ENCODE assay signal across 11 cellular contexts in the genomic region with DNA sequence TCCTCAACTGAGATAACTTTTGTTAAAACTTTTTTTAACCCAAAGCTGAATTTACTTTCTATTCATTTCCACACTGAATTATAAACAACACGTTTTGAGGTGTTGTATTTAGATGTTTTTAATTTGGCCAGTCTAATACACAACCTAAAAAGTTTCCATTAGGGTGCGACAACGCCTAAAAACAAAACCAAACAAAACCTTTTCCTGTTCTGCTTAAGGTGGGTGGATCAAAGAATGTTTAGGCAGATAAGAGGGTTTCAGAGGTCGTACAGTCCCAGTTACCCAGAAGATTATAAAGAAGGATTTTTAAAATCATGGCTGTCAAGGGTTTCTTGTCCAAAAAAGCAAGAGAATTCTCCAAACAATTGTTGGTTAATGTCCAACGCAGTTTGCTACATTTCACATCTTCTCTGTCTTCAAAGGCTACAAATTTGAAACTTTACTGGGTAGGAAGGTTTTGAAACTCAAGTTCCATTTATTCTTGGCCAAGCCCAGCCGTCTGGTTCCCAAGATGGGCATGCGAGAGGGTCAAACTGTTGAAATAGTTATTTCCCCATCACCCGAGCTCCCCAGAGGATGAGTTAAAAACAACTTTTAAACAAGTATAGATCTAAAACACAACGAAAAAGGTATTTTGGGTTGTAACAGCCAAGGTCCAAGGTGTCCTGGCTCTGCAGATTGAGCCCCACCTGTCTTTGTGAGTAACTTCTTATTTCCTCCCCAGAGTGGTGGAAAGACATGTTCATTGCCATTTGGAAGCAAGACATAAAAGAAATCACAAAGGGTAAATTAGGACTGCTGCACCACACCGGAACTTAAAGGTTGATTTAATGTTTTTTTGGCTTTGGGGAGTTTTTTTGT.
DNase-seq lines count a peak whose midpoint lies in the region; ATAC-seq, FAIRE-seq and TF ChIP-seq lines count a peak whose summit lies in the region.
"Had no signal": no experiment of that assay in that cellular context is flagged by ENCODE, and none has a peak within 500 bp of the region (broad histone marks: within the 10 kb centered on the region; RNA-seq: fewer than 3 reads in every experiment).

No MANE protein-coding gene starts in this region.

- no peaks in the 10 kb centered on the region for H3K9me3 ChIP-seq in K562 (replicated peaks; ENCODE audit: control insufficient read depth, insufficient read depth, low read depth, low read length)
- H3K9me3 ChIP-seq in suprapubic skin = no peaks in the 10 kb centered on the region

- no peak overlapping the region for H3K9ac ChIP-seq in K562 (ENCODE audit: insufficient read depth in 1 of 2, low read depth in 2 of 2, low read length in 2 of 2)

- H3K36me3 ChIP-seq in K562 (ENCODE audit: control insufficient read depth, insufficient read depth, low read length) (no peaks in the 10 kb centered on the region), suprapubic skin (no peaks in the 10 kb centered on the region)

- ATAC-seq in GM19023 (IDR thresholded peaks at IDR 0.05; ENCODE audit: unreplicated experiment) = peak; percentile 54
- no peak for ATAC-seq in K562
- ATAC-seq in HG03432 (IDR thresholded peaks at IDR 0.05; ENCODE audit: unreplicated experiment) = no peak

- peaks cover 0 to 8% of the 10 kb centered on the region in 2 experiments; a peak in 2 of 5 replicates for H3K27me3 ChIP-seq in K562 (ENCODE audit: control insufficient read depth in 2 of 2, insufficient read depth in 2 of 2, low read length in 2 of 2)
- H3K27me3 ChIP-seq in suprapubic skin = no peaks in the 10 kb centered on the region

- TF ChIP-seq EP300 in K562 (IDR thresholded peaks at IDR 0.05; ENCODE audit: low read length) (no peak), suprapubic skin (IDR thresholded peaks at IDR 0.05) (no peak)

- H3K4me2 ChIP-seq in K562 (ENCODE audit: insufficient read depth, low read length) = no peak overlapping the region

- FAIRE-seq in K562 (lab: Jason Lieb, UNC) = no peak
- FAIRE-seq: islet of Langerhans had no signal

- CTCF ChIA-PET in K562 (lab: Yijun Ruan, JAX; ENCODE audit: low intra/inter-chr PET ratio) = no interaction called here

- H3K4me1 ChIP-seq in K562 (replicated peaks in 1 of 2; ENCODE audit: control insufficient read depth in 2 of 2, insufficient read depth in 2 of 2, low read length in 2 of 2) = peaks cover 0 to 4% of the 10 kb centered on the region in 2 experiments; a peak in 2 of 5 replicates
- H3K4me1 ChIP-seq in suprapubic skin = peaks cover 4% of the 10 kb centered on the region

- intact Hi-C loops in K562 (cut with micrococcal nuclease) = no loop called here

- H4K20me1 ChIP-seq in K562 (replicated peaks; ENCODE audit: control insufficient read depth, insufficient read depth, low read length) = no peaks in the 10 kb centered on the region

- TF ChIP-seq POLR2A in NB4 (IDR thresholded peaks at IDR 0.05; ENCODE audit: extremely low read depth, insufficient read length) = no peak
- TF ChIP-seq POLR2A in K562 (conservative IDR thresholded peaks at IDR 0.05) = no peak
- no peak for TF ChIP-seq POLR2A in suprapubic skin (IDR thresholded peaks at IDR 0.05)

- POLR2A ChIA-PET in K562 (lab: Yijun Ruan, JAX) = no interaction called here

- H2AFZ ChIP-seq in K562 (ENCODE audit: low read depth, low read length) = no peak overlapping the region

- H3K4me3 ChIP-seq in GM12865 (ENCODE audit: low read depth, low read length) (no peak overlapping the region), NB4 (ENCODE audit: low read depth, low read length) (peak overlapping the region; percentile 3), K562 (no peak overlapping the region), suprapubic skin (no peak overlapping the region)

- no peaks in the 10 kb centered on the region for H3K79me2 ChIP-seq in K562 (ENCODE audit: control insufficient read depth, insufficient read depth, low read length)

- DNase-seq in GM12865 (ENCODE audit: low read depth) (peak; percentile 77), NB4 (ENCODE audit: low read depth) (peak; percentile 82), K562 (ENCODE audit: extremely low read depth in 1 of 4, low spot score in 3 of 4) (no peak), suprapubic skin (ENCODE audit: low spot score in 2 of 2) (no peak), pons (ENCODE audit: low spot score) (no peak), GM19240 (ENCODE audit: insufficient read length, low spot score) (no peak)
- DNase-seq: NCI-H1105 treated with DMSO at 0.1 percent for 48 hours, NCI-H526 had no signal

- no peak overlapping the region for H3K27ac ChIP-seq in K562 (ENCODE audit: extremely low read depth, low read depth, low read length)
- H3K27ac ChIP-seq in suprapubic skin = no peak overlapping the region

- in situ Hi-C loops in K562 (cut with MboI) = no loop called here

- 5% methylated on average over 10 of the region's 10 CpGs for WGBS in K562 (ENCODE audit: insufficient coverage, low coverage, missing lambda C conversion rate)
- 73% methylated on average over 10 of the region's 10 CpGs for WGBS in suprapubic skin

- BruUV-seq in K562 (replicated peaks; lab: Mats Ljungman, UMichigan) = no TSS peak

- TF ChIP-seq CTCF in GM12865 (IDR thresholded peaks at IDR 0.05; ENCODE audit: insufficient read depth, low read depth, low read length, missing control alignments) (no peak), NB4 (IDR thresholded peaks at IDR 0.05; ENCODE audit: low read depth, low read length) (no peak), K562 (IDR thresholded peaks at IDR 0.05 in 2 of 3, conservative IDR thresholded peaks at IDR 0.05 in 1 of 3; ENCODE audit: insufficient read depth in 2 of 3, low read depth in 1 of 3, low read length in 3 of 3) (no peak), suprapubic skin (IDR thresholded peaks at IDR 0.05) (no peak)

- no peaks in the 10 kb centered on the region for H3K9me1 ChIP-seq in K562 (ENCODE audit: control insufficient read depth, insufficient read depth, low read length)

- TF ChIP-seq RAD21 in K562 (CRISPR knock-in tag; conservative IDR thresholded peaks at IDR 0.05 in 1 of 2, IDR thresholded peaks at IDR 0.05 in 1 of 2) = no peak

TF ChIP-seq in K562, 482 proteins besides CTCF, POLR2A, EP300 and RAD21:
- TF ChIP-seq RNF2 (IDR thresholded peaks at IDR 0.05) (peak; percentile 30; the same call in 1 of the 2 replicates), CBX8 (IDR thresholded peaks at IDR 0.05; ENCODE audit: borderline replicate concordance, extremely low read depth, low read depth, low read length, poor library complexity, severe bottlenecking) (peak; percentile 30), NR1H2 (CRISPR knock-in tag; IDR thresholded peaks at IDR 0.05) (no peak)

Comparison
In these comparisons a context has a peak if more than half of its experiments do, and no peak if none do; other contexts are left out.
1. DNase-seq: peak in GM12865 (single experiment) and NB4 (single experiment); none in K562 (0 of 4), suprapubic skin (0 of 2), pons (single experiment) and GM19240 (single experiment).